Comparison of ENCODE assay signal across 17 cellular contexts in the genomic region with DNA sequence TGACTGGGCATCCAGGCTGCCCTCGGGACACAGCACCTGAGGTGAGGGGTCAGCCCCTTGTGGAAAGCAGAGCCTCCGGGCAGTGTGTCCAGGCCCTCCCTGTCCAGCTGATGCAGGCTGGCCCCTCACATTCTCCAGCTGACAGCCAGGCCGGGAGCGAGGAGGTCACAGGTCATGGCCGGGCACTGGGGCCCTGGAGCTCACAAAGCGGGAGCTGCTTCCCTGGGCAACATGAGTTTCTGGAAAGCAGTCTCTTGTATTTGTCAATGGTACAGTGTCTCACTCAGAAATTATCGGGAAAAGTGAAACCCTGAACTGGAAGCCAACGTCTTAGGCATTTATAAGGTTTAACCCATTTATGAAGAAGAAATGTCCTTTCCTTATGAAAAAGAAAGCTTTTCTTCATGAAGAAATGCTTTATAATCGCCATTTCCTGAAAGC.
DNase-seq lines count a peak whose midpoint lies in the region; ATAC-seq and TF ChIP-seq lines count a peak whose summit lies in the region.
"Had no signal": no experiment of that assay in that cellular context is flagged by ENCODE, and none has a peak within 500 bp of the region (broad histone marks: within the 10 kb centered on the region; RNA-seq: fewer than 3 reads in every experiment).

No MANE protein-coding gene starts in this region.

- no peaks in the 10 kb centered on the region for H4K20me1 ChIP-seq in osteoblast (ENCODE audit: insufficient read depth, low read length)

- H3K4me2 ChIP-seq in osteoblast (ENCODE audit: insufficient read depth, low read length) = no peak overlapping the region
- H3K4me2 ChIP-seq: A549, KMS-11 had no signal

- H3K9me3 ChIP-seq in HUES64 (ENCODE audit: insufficient read depth, low read depth, low read length) (peaks cover 36% of the 10 kb centered on the region), osteoblast (ENCODE audit: low read depth, low read length) (peaks cover 9% of the 10 kb centered on the region)

- ATAC-seq in HG03460 (IDR thresholded peaks at IDR 0.05; ENCODE audit: unreplicated experiment) (no peak), HG02970 (IDR thresholded peaks at IDR 0.05; ENCODE audit: low FRiP score, unreplicated experiment) (no peak)
- ATAC-seq: A549 had no signal

- H3K27ac ChIP-seq in HUES64 (ENCODE audit: low read depth, low read length) (peak overlapping the region; percentile 55; the same call in 1 of the 2 replicates), osteoblast (ENCODE audit: low read depth, low read length) (no peak overlapping the region)
- H3K27ac ChIP-seq: A549, KMS-11 had no signal

- 90% methylated on average over 9 of the region's 9 CpGs for WGBS in HUES64

- intact Hi-C loops in Calu3 (cut with micrococcal nuclease; ENCODE audit: unreplicated experiment) = no loop called here

- BruUV-seq in Calu3 (replicated peaks; lab: Mats Ljungman, UMichigan) = no TSS peak

- no peak overlapping the region for H3K9ac ChIP-seq in HUES64 (ENCODE audit: low read depth, low read length)
- H3K9ac ChIP-seq: KMS-11 had no signal

- peaks cover 15% of the 10 kb centered on the region for H3K36me3 Mint-ChIP-seq in nephron progenitor cell (ENCODE audit: low read depth)
- H3K36me3 Mint-ChIP-seq in Calu3 (ENCODE audit: insufficient read depth, unreplicated experiment) = no peaks in the 10 kb centered on the region

- H3K9me3 Mint-ChIP-seq in nephron progenitor cell = peaks cover 30% of the 10 kb centered on the region
- H3K9me3 Mint-ChIP-seq in Calu3 (ENCODE audit: low read depth, unreplicated experiment) = peaks cover 12% of the 10 kb centered on the region

- H3K27me3 ChIP-seq in HUES64 (ENCODE audit: insufficient read depth, low read length) (peaks cover 15% of the 10 kb centered on the region; the same call in 1 of the 2 replicates), osteoblast (ENCODE audit: insufficient read depth, low read length) (peaks cover 4% of the 10 kb centered on the region)

- TF ChIP-seq CTCF in nephron progenitor cell (IDR thresholded peaks at IDR 0.05) (no peak), osteoblast (IDR thresholded peaks at IDR 0.05; ENCODE audit: extremely low read depth, low read depth, low read length) (no peak), Calu3 (IDR thresholded peaks at IDR 0.05; ENCODE audit: unreplicated experiment) (no peak)

- H3K4me3 Mint-ChIP-seq in nephron progenitor cell (no peak overlapping the region), Calu3 (ENCODE audit: low read depth, unreplicated experiment) (no peak overlapping the region)

- H2AFZ ChIP-seq in osteoblast (ENCODE audit: low read length) = no peak overlapping the region

- H3K4me1 Mint-ChIP-seq in nephron progenitor cell (peaks cover 37% of the 10 kb centered on the region), Calu3 (ENCODE audit: low read depth, unreplicated experiment) (no peaks in the 10 kb centered on the region)

- H3K27ac Mint-ChIP-seq in nephron progenitor cell = no peak overlapping the region
- no peak overlapping the region for H3K27ac Mint-ChIP-seq in Calu3 (ENCODE audit: unreplicated experiment)

- DNase-seq in COLO829 (ENCODE audit: low spot score) (peak; percentile 72), epidermal melanocyte (ENCODE audit: insufficient read length, low spot score) (peak; percentile 29), nephron progenitor cell (peak; percentile 71), osteoblast (ENCODE audit: insufficient read length, low spot score, missing footprints) (no peak), Calu3 (no peak)
- DNase-seq: EL, NCI-H1105, NCI-H187, NCI-H226, NCI-H526, SIG-M5 had no signal

- CTCF ChIA-PET in Calu3 (lab: Charles Lee) = no interaction called here

- H3K36me3 ChIP-seq in HUES64 (ENCODE audit: insufficient read depth, low read length) (no peaks in the 10 kb centered on the region), osteoblast (ENCODE audit: insufficient read depth, low read length) (no peaks in the 10 kb centered on the region)
- H3K36me3 ChIP-seq: HAP-1 had no signal

- H3K79me2 ChIP-seq in osteoblast (ENCODE audit: insufficient read depth, low read length) = no peaks in the 10 kb centered on the region

- H3K4me3 ChIP-seq in HUES64 (ENCODE audit: low read length) (no peak overlapping the region), osteoblast (ENCODE audit: insufficient read depth, low read length) (no peak overlapping the region)
- H3K4me3 ChIP-seq: A549, HAP-1 had no signal

- H3K27me3 Mint-ChIP-seq in nephron progenitor cell (ENCODE audit: low read depth, poor library complexity) (no peaks in the 10 kb centered on the region), Calu3 (ENCODE audit: unreplicated experiment) (no peaks in the 10 kb centered on the region)

- H3K4me1 ChIP-seq in HUES64 (ENCODE audit: insufficient read depth, low read length) (peaks cover 23% of the 10 kb centered on the region; the same call in 1 of the 2 replicates), osteoblast (ENCODE audit: insufficient read depth, low read length) (no peaks in the 10 kb centered on the region)
- H3K4me1 ChIP-seq: A549 had no signal

Comparison
In these comparisons a context has a peak if more than half of its experiments do, and no peak if none do; other contexts are left out.
1. DNase-seq: peak in COLO829 (single experiment), epidermal melanocyte (single experiment) and nephron progenitor cell (single experiment); none in osteoblast (single experiment) and Calu3 (single experiment).